11 cellular contexts compared by ENCODE assay signal in the genomic region with DNA sequence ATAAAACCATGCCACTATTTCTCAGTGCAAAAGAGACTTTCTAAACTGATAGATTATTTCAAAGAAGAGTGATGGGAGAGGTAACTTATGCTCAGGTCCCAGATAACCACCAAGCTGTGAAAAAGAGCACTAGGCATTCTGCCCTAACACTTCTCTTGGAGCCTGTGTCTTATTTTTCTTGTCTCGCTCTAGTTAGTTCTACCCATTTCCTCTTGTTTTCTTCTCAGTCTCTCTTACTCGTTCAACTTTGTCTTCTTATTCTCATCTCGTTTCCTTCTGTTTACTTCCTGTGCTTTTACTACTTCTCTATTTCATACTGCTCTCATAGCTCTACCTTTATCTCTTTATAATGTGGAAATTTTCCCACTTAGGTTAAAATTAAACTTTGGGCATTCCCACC.
DNase-seq lines count a peak whose midpoint lies in the region; ATAC-seq and TF ChIP-seq lines count a peak whose summit lies in the region.
"Had no signal": no experiment of that assay in that cellular context is flagged by ENCODE, and none has a peak within 500 bp of the region (broad histone marks: within the 10 kb centered on the region; RNA-seq: fewer than 3 reads in every experiment).

No MANE protein-coding gene starts in this region.

- TF ChIP-seq POLR2A in transverse colon (IDR thresholded peaks at IDR 0.05), result no peak

- in situ Hi-C loops in transverse colon (cut with MboI; ENCODE audit: low pct_ligation_motif_present in 1 of 4, low pct_unique_long_range_greater_than_20kb in 1 of 4, low sequenced_read_pairs in 3 of 4), result no loop called here

- H3K9me3 Mint-ChIP-seq in chondrocyte (ENCODE audit: low read depth), result no peaks in the 10 kb centered on the region
- H3K9me3 Mint-ChIP-seq: activated T-cell treated with anti-CD3 and anti-CD28 coated beads, Interleukin-2, amount 50 U/mL, for 72 hours had no signal

- TF ChIP-seq CTCF in GM12865 (IDR thresholded peaks at IDR 0.05; ENCODE audit: insufficient read depth, low read depth, low read length, missing control alignments) (no peak), chondrocyte (IDR thresholded peaks at IDR 0.05) (no peak), transverse colon (IDR thresholded peaks at IDR 0.05) (no peak)

- H3K4me1 Mint-ChIP-seq in chondrocyte (ENCODE audit: low read depth), result peaks cover 3% of the 10 kb centered on the region

- H3K4me1 ChIP-seq in transverse colon, result no peaks in the 10 kb centered on the region

- H3K27me3 Mint-ChIP-seq in chondrocyte (ENCODE audit: low read depth), result no peaks in the 10 kb centered on the region

- peaks cover 0 to 16% (median 6%) of the 10 kb centered on the region in 4 donors for H3K36me3 ChIP-seq in transverse colon

- H3K4me3 Mint-ChIP-seq in chondrocyte (ENCODE audit: unreplicated experiment), result no peak overlapping the region
- H3K4me3 Mint-ChIP-seq: activated T-cell treated with anti-CD3 and anti-CD28 coated beads, Interleukin-2, amount 50 U/mL, for 72 hours had no signal

- intact Hi-C loops in transverse colon (cut with DNase I; ENCODE audit: low total_unique reads), result no loop called here

- H3K27ac Mint-ChIP-seq in chondrocyte (ENCODE audit: unreplicated experiment), result peak overlapping the region; percentile 42
- H3K27ac Mint-ChIP-seq: activated T-cell treated with anti-CD3 and anti-CD28 coated beads, Interleukin-2, amount 50 U/mL, for 72 hours had no signal

- WGBS in transverse colon (ENCODE audit: low coverage in 1 of 2), 2 donors, result 42 to 47% methylated on average over 3 of the region's 3 CpGs

- no peak overlapping the region for H3K4me3 ChIP-seq in GM12865 (ENCODE audit: low read depth, low read length)
- no peak overlapping the region for H3K4me3 ChIP-seq in transverse colon
- H3K4me3 ChIP-seq: upper lobe of right lung had no signal

- no peaks in the 10 kb centered on the region for H3K27me3 ChIP-seq in transverse colon
- H3K27me3 ChIP-seq: upper lobe of right lung had no signal

- ATAC-seq in GM19467 (IDR thresholded peaks at IDR 0.05; ENCODE audit: unreplicated experiment), result peak; percentile 41
- ATAC-seq in HG03460 (IDR thresholded peaks at IDR 0.05; ENCODE audit: unreplicated experiment), result peak; percentile 48
- ATAC-seq in HG02588 (IDR thresholded peaks at IDR 0.05; ENCODE audit: unreplicated experiment), result no peak
- ATAC-seq: activated T-cell treated with anti-CD3 and anti-CD28 coated beads, Interleukin-2, amount 50 U/mL, for 72 hours; upper lobe of right lung had no signal

- peaks cover 37% of the 10 kb centered on the region for H3K36me3 Mint-ChIP-seq in chondrocyte (ENCODE audit: low read depth)

- DNase-seq in GM12865 (ENCODE audit: low read depth), result peak; percentile 35
- DNase-seq in chondrocyte (ENCODE audit: low spot score), result no peak
- DNase-seq in transverse colon, result no peak
- no peak for DNase-seq in activated T-cell treated with anti-CD3 and anti-CD28 coated beads, Interleukin-2, amount 50 U/mL, for 1 hour
- DNase-seq in islet precursor cell, result no peak
- DNase-seq: activated T-cell treated with anti-CD3 and anti-CD28 coated beads, Interleukin-2, amount 50 U/mL, for 72 hours; NCI-H226; upper lobe of right lung had no signal

- peak overlapping the region in 1 of 4 donors; percentile 27 for H3K27ac ChIP-seq in transverse colon
- H3K27ac ChIP-seq: upper lobe of right lung had no signal

- TF ChIP-seq EP300 in transverse colon (IDR thresholded peaks at IDR 0.05; ENCODE audit: low read depth), result no peak

- no peaks in the 10 kb centered on the region for H3K9me3 ChIP-seq in transverse colon
- H3K9me3 ChIP-seq: upper lobe of right lung had no signal
